Comparison of ENCODE assay signal across 9 cellular contexts in the genomic region with DNA sequence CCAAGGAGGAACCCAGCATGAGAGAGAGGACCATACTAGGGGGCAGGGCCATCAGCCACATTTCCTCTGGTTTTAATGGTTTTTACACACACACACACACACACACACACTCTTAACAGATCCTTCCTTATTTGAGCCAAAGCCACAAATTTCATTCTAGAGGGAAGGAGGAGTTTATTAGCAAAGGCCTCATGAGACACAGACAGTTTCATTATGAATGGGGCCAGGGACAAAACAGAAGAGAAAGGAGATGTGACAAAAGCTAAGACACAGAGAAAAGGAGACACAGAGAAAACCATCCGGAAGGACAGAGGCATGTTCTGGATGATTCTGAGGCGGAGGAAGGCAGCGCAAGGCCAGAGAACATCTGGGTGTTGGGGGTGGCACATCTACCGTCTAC. TPM values are rescaled to one million over a fixed set of nuclear protein-coding genes. Genes with fewer than 3 reads are reported as not detected.
DNase-seq lines count a peak whose midpoint lies in the region; ATAC-seq and TF ChIP-seq lines count a peak whose summit lies in the region.
"Had no signal": no experiment of that assay in that cellular context is flagged by ENCODE, and none has a peak within 500 bp of the region (broad histone marks: within the 10 kb centered on the region; RNA-seq: fewer than 3 reads in every experiment).

No MANE protein-coding gene starts in this region.

- intact Hi-C loops in left ventricle myocardium inferior (cut with micrococcal nuclease) (no loop called here), cardiac septum (cut with DNase I) (no loop called here), colonic mucosa (cut with DNase I) (no loop called here)

- H3K27ac ChIP-seq in left ventricle myocardium inferior (replicated peaks) (peak overlapping the region; percentile 52), colonic mucosa (peak overlapping the region; percentile 24)

- peaks cover 68% of the 10 kb centered on the region for H3K36me3 ChIP-seq in left ventricle myocardium inferior
- H3K36me3 ChIP-seq in colonic mucosa, result no peaks in the 10 kb centered on the region

- H3K27me3 ChIP-seq in left ventricle myocardium inferior (ENCODE audit: low read depth) (no peaks in the 10 kb centered on the region), colonic mucosa (no peaks in the 10 kb centered on the region)
- H3K27me3 ChIP-seq: BE2C had no signal

- TF ChIP-seq CTCF in left ventricle myocardium inferior (IDR thresholded peaks at IDR 0.05; ENCODE audit: borderline replicate concordance) (no peak), colonic mucosa (IDR thresholded peaks at IDR 0.05) (no peak)

- H3K9ac ChIP-seq in colonic mucosa (ENCODE audit: low read depth in 2 of 2, low read length in 2 of 2), result no peak overlapping the region

- H3K4me1 ChIP-seq in left ventricle myocardium inferior (peaks cover 66% of the 10 kb centered on the region), colonic mucosa (peaks cover 8% of the 10 kb centered on the region)
- H3K4me1 ChIP-seq: BE2C had no signal

- DNase-seq in left ventricle myocardium inferior (no peak), cardiac septum (ENCODE audit: low spot score) (no peak), colonic mucosa (no peak), NCI-H1048 (lab: John Stamatoyannopoulos, UW) (no peak), activated gamma-delta T cell (lab: John Stamatoyannopoulos, UW) (no peak), NCI-H2196 (lab: John Stamatoyannopoulos, UW; ENCODE audit: unreplicated experiment) (no peak)
- DNase-seq: BE2C had no signal

- ATAC-seq in HG03378 (IDR thresholded peaks at IDR 0.05; ENCODE audit: unreplicated experiment), result peak; percentile 53
- no peak for ATAC-seq in GM19328 (IDR thresholded peaks at IDR 0.05; ENCODE audit: unreplicated experiment)

- H3K4me3 ChIP-seq in left ventricle myocardium inferior (no peak overlapping the region), colonic mucosa (no peak overlapping the region)

- H3K9me3 ChIP-seq in left ventricle myocardium inferior (replicated peaks), result no peaks in the 10 kb centered on the region
- no peaks in the 10 kb centered on the region for H3K9me3 ChIP-seq in colonic mucosa
- H3K9me3 ChIP-seq: BE2C had no signal

RNA-seq across cellular contexts. Expression of a gene that starts 32.2 kb away (rescaled TPM):
- 26.9 TPM for total RNA-seq in left ventricle myocardium inferior
- 32.5 TPM for total RNA-seq in cardiac septum
- total RNA-seq in colonic mucosa, result 10 to 100 TPM; 29.4 to 47.7 TPM
